7 cellular contexts compared by ENCODE assay signal in the genomic region with DNA sequence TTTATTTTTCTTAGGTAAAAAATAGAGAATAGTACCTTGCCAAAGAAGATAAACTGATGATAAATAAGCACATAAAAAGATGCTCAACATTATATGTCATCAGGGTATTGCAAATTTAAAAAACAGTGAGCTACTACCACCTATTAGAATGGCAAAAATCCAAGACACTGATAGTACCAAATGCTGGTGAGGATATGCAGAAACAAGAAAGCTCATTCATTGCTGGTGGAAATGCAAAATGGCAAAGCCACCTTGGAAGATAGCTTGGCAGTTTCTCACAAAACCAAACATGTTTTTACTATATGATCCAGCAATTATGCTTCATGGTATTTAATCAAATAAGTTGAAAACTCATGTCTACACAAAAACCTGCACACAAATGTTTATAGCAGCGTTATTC.
"Had no signal": no experiment of that assay in that cellular context is flagged by ENCODE, and none has a peak within 500 bp of the region (broad histone marks: within the 10 kb centered on the region; RNA-seq: fewer than 3 reads in every experiment).

No MANE protein-coding gene starts in this region.

- ATAC-seq: GM12878 had no signal

- H3K4me3 ChIP-seq: GM12878 had no signal

- DNase-seq: GDM1 had no signal

- FAIRE-seq: G401.6, GM12878, GM12891, GM12892, GM18507, GM19239 had no signal
